Comparison of ENCODE assay signal across 10 cellular contexts in the genomic region with DNA sequence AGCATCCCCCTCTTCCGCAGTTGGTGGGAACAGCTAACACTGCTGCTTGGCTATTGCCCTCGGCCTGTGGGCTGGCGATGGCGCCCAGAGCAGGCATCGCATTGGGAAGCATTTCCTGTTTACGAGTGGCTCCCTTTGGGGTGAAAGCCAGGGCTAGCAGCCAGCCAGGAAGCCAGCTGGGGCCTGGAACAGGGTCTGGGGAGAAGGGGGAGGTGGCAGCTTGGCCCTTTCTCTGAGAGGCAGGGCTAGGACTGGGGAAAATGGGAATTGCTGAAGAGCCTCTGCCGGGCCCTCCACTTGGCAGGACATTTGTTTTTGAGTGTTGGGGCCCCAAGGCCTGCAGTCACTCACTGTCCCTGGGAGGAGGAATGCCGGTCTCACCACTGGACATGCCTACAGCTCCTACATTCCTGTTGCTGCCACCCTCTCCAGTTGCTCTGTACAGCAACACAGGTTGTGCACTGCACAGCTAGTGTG. TPM values are rescaled to one million over a fixed set of nuclear protein-coding genes. Genes with fewer than 3 reads are reported as not detected.
DNase-seq lines count a peak whose midpoint lies in the region; ATAC-seq and TF ChIP-seq lines count a peak whose summit lies in the region.
"Had no signal": no experiment of that assay in that cellular context is flagged by ENCODE, and none has a peak within 500 bp of the region (broad histone marks: within the 10 kb centered on the region; RNA-seq: fewer than 3 reads in every experiment).

No MANE protein-coding gene starts in this region.

- intact Hi-C loops in right lobe of liver (cut with DNase I), result loop anchor here in 1 of 2 donors (10.0 kb wide), 1 partner anchor 46 kb away; no protein-coding TSS in a partner anchor

- no peak overlapping the region for H3K4me3 ChIP-seq in coronary artery
- no peak overlapping the region for H3K4me3 ChIP-seq in right lobe of liver

- H3K9me3 ChIP-seq in right lobe of liver, result no peaks in the 10 kb centered on the region

- ATAC-seq in right lobe of liver, result peak in 1 of 4 donors; percentile 1

- DNase-seq in M059J (ENCODE audit: low read depth) (peak; percentile 83), coronary artery (ENCODE audit: low spot score) (no peak), right lobe of liver (peak in 2 of 3 donors; percentile 43 to 62), NCI-H1417 treated with DMSO at 0.1 percent for 48 hours (lab: John Stamatoyannopoulos, UW) (no peak), NCI-H2029 treated with DMSO at 0.1 percent for 48 hours (lab: John Stamatoyannopoulos, UW) (no peak), ecto neural progenitor cell (ENCODE audit: low spot score) (no peak), GF-D8 (lab: John Stamatoyannopoulos, UW) (no peak)
- DNase-seq: activated CD4-positive, CD25-positive, alpha-beta regulatory T cell; effector CD8-positive, alpha-beta T cell had no signal

- TF ChIP-seq CTCF in coronary artery (IDR thresholded peaks at IDR 0.05) (no peak), right lobe of liver (IDR thresholded peaks at IDR 0.05) (no peak)

- TF ChIP-seq POLR2A in right lobe of liver (IDR thresholded peaks at IDR 0.05), result no peak

- 100% methylated on average over 1 of the region's 8 CpGs for WGBS in right lobe of liver (ENCODE audit: insufficient coverage, low coverage, low lambda C conversion rate, missing lambda C conversion rate)

- H3K36me3 ChIP-seq in right lobe of liver, result no peaks in the 10 kb centered on the region

- H3K4me1 ChIP-seq in right lobe of liver, result peaks cover 0 to 16% (median 2%) of the 10 kb centered on the region in 4 donors

- H3K27ac ChIP-seq in coronary artery (peak overlapping the region; percentile 95 to 100), right lobe of liver (peak overlapping the region; percentile 21 to 43 (median 43)), temporal lobe (ENCODE audit: low read depth, low read length) (peak overlapping the region; percentile 94)

- no peaks in the 10 kb centered on the region for H3K27me3 ChIP-seq in right lobe of liver

RNA-seq across cellular contexts. Expression of gene MTSS2, which starts 2.5 kb away (rescaled TPM):
- 39.3 and 69.0 TPM in 2 replicates for total RNA-seq in M059J (2014; rRNA removed; shearing (Covaris generic))
- total RNA-seq in right lobe of liver, result 100 to 1,000 TPM in 2 of 6 experiments, 10 to 100 TPM in 4; 28.5 to 117 (median 80.2) TPM
- 45.5 TPM for total RNA-seq in temporal lobe

RNA-seq across cellular contexts. Expression of gene IL34, which starts 41.9 kb away (rescaled TPM):
- 0.86 TPM in 1 of 2 replicates, not detected in the other for total RNA-seq in M059J (2014; rRNA removed; shearing (Covaris generic))
- total RNA-seq in right lobe of liver (1 to 10 TPM in 1 of 6 experiments, under 1 TPM in 5; 0.27 to 1.1 (median 0.49) TPM), temporal lobe (1.5 TPM)

Comparison
In these comparisons a context has a peak if more than half of its experiments do, and no peak if none do; other contexts are left out.
1. DNase-seq: peak in M059J (single experiment) and right lobe of liver (2 of 3); none in coronary artery (single experiment), NCI-H1417 treated with DMSO at 0.1 percent for 48 hours (single experiment), NCI-H2029 treated with DMSO at 0.1 percent for 48 hours (single experiment), ecto neural progenitor cell (single experiment) and GF-D8 (single experiment).
2. H3K27ac ChIP-seq: peak in every context shown above with its lines; median percentile 98 in coronary artery; 94 in temporal lobe; 43 in right lobe of liver.